In the genomic region with DNA sequence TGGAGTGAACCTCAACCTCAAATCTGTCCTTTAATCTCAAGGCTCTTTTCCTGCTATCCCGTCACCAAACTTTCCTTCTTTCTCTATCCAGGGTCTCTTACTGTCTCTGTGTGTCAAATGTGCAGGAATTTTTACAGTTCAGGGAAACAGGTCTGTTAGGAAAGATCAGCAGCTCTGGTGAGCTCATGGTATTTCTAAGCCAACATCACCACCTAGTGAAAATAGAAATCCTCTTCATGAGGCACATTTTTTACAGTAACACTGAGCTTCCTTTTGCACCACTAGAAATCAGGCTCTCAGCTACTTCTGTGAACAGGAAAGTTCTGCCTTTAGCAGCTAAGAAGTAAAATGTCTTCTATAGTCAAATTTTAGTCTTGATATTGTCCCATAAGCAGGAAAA, we compare ENCODE assay signal across 14 cellular contexts. TPM values are rescaled to one million over a fixed set of nuclear protein-coding genes. Genes with fewer than 3 reads are reported as not detected.
DNase-seq lines count a peak whose midpoint lies in the region; ATAC-seq, FAIRE-seq and TF ChIP-seq lines count a peak whose summit lies in the region.
"Had no signal": no experiment of that assay in that cellular context is flagged by ENCODE, and none has a peak within 500 bp of the region (broad histone marks: within the 10 kb centered on the region; RNA-seq: fewer than 3 reads in every experiment).

No MANE protein-coding gene starts in this region.

- peak; percentile 25 for TF ChIP-seq CTCF in VCaP (conservative IDR thresholded peaks at IDR 0.05)
- TF ChIP-seq CTCF in kidney (IDR thresholded peaks at IDR 0.05; ENCODE audit: borderline replicate concordance, extremely low read depth, insufficient read depth) = no peak
- TF ChIP-seq CTCF in dorsolateral prefrontal cortex (IDR thresholded peaks at IDR 0.05 in 54 of 56, conservative IDR thresholded peaks at IDR 0.05 in 2 of 56; ENCODE audit: low read depth in 1 of 56, partially characterized antibody in 56 of 56) = peak in 22 of 56 donors; percentile 5 to 39 (median 20)

- H3K4me1 ChIP-seq in HUES64 (ENCODE audit: insufficient read depth, low read length) (no peaks in the 10 kb centered on the region), iPS-20b (ENCODE audit: insufficient read depth, low read length) (no peaks in the 10 kb centered on the region; the same call in 1 of the 2 replicates), kidney (ENCODE audit: control insufficient read depth in 1 of 2, insufficient read depth in 1 of 2, low read depth in 1 of 2, low read length in 2 of 2) (no peaks in the 10 kb centered on the region)

- H3K27ac ChIP-seq in HUES64 (ENCODE audit: low read depth, low read length) (peak overlapping the region; percentile 51; the same call in 1 of the 2 replicates), VCaP (no peak overlapping the region), iPS-20b (ENCODE audit: low read length) (no peak overlapping the region), kidney (ENCODE audit: low read depth in 2 of 2, low read length in 2 of 2) (no peak overlapping the region), dorsolateral prefrontal cortex (no peak overlapping the region)
- H3K27ac ChIP-seq: epithelial cell of prostate had no signal

- H3K9me3 ChIP-seq in HUES64 (ENCODE audit: insufficient read depth, low read depth, low read length) (no peaks in the 10 kb centered on the region), iPS-20b (ENCODE audit: insufficient read depth, low read depth, low read length) (no peaks in the 10 kb centered on the region), kidney (ENCODE audit: control insufficient read depth in 1 of 2, low read length in 2 of 2) (no peaks in the 10 kb centered on the region)

- no peaks in the 10 kb centered on the region for H3K27me3 ChIP-seq in HUES64 (ENCODE audit: insufficient read depth, low read length)
- H3K27me3 ChIP-seq in iPS-20b (ENCODE audit: insufficient read depth, low read length) = no peaks in the 10 kb centered on the region
- peaks cover 0 to 78% (median 17%) of the 10 kb centered on the region in 45 donors for H3K27me3 ChIP-seq in dorsolateral prefrontal cortex

- no peak for FAIRE-seq in kidney (lab: Jason Lieb, UNC)

- ATAC-seq in GM18873 (IDR thresholded peaks at IDR 0.05; ENCODE audit: low FRiP score, unreplicated experiment) = no peak
- ATAC-seq: activated T-helper 17 cell treated with anti-CD3 and anti-CD28 coated beads, Interleukin-2, amount 50 U/mL, for 72 hours; sciatic nerve had no signal

- peak; percentile 4 for DNase-seq in EH (ENCODE audit: low read depth)
- DNase-seq in GM19238 (ENCODE audit: insufficient read length, low spot score) = no peak
- no peak for DNase-seq in kidney
- DNase-seq in dorsolateral prefrontal cortex = no peak
- DNase-seq: activated CD4-positive, alpha-beta T cell treated with anti-CD3 and anti-CD28 coated beads, Interleukin-2, amount 10 ng/mL, durations not matched to agents 7 days and 5 days; C1 segment of cervical spinal cord; T-helper 1 cell had no signal

- no CpG with 5 or more reads among the region's 1 CpG for WGBS in HUES64

- H3K9ac ChIP-seq in HUES64 (ENCODE audit: low read depth, low read length) = peak overlapping the region; percentile 12; the same call in 1 of the 2 replicates
- peak overlapping the region; percentile 69; the same call in 1 of the 2 replicates for H3K9ac ChIP-seq in iPS-20b (ENCODE audit: low read depth, low read length)
- H3K9ac ChIP-seq in kidney (ENCODE audit: low read length in 2 of 2) = no peak overlapping the region

- H3K4me3 ChIP-seq in HUES64 (ENCODE audit: low read length) = peak overlapping the region; percentile 35
- peak overlapping the region; percentile 55 for H3K4me3 ChIP-seq in iPS-20b (ENCODE audit: low read length)
- H3K4me3 ChIP-seq in kidney (ENCODE audit: low read length in 2 of 2) = no peak overlapping the region
- H3K4me3 ChIP-seq in dorsolateral prefrontal cortex = no peak overlapping the region

- intact Hi-C loops in kidney (cut with DNase I) = no loop called here
- intact Hi-C loops in dorsolateral prefrontal cortex (cut with DNase I) = loop anchor here in 1 of 2 donors (5.0 kb wide), 1 partner anchor 35 kb away; no protein-coding TSS in a partner anchor

- no peaks in the 10 kb centered on the region for H3K36me3 ChIP-seq in HUES64 (ENCODE audit: insufficient read depth, low read length)
- H3K36me3 ChIP-seq in iPS-20b (ENCODE audit: insufficient read depth, low read depth, low read length) = no peaks in the 10 kb centered on the region
- no peaks in the 10 kb centered on the region for H3K36me3 ChIP-seq in kidney (ENCODE audit: control insufficient read depth in 1 of 2, insufficient read depth in 2 of 2, low read length in 2 of 2)

RNA-seq across cellular contexts. Expression of gene NUDT11, which starts 39.6 kb away (rescaled TPM):
- 26.9 TPM for polyA plus RNA-seq in HUES64 (2013, experiment 1 of 2)
- polyA plus RNA-seq in HUES64 (2013, experiment 2 of 2) = 28.5 TPM
- 0.85 TPM for total RNA-seq in kidney
- 0.82 TPM for polyA plus RNA-seq in kidney (ENCODE audit: insufficient read depth, low read depth, low replicate concordance)
- total RNA-seq in dorsolateral prefrontal cortex = 10 to 100 TPM in 119 of 120 experiments, 1 to 10 TPM in 1; 7.2 to 46.1 (median 25.1) TPM

Comparison
In these comparisons a context has a peak if more than half of its experiments do, and no peak if none do; other contexts are left out.
1. H3K4me3 ChIP-seq: peak in HUES64 (single experiment) and iPS-20b (single experiment); none in kidney (0 of 2) and dorsolateral prefrontal cortex (0 of 59).
2. H3K9ac ChIP-seq: peak in HUES64 (single experiment) and iPS-20b (single experiment); none in kidney (0 of 2).